Comparison of ENCODE assay signal across 14 cellular contexts in the genomic region with DNA sequence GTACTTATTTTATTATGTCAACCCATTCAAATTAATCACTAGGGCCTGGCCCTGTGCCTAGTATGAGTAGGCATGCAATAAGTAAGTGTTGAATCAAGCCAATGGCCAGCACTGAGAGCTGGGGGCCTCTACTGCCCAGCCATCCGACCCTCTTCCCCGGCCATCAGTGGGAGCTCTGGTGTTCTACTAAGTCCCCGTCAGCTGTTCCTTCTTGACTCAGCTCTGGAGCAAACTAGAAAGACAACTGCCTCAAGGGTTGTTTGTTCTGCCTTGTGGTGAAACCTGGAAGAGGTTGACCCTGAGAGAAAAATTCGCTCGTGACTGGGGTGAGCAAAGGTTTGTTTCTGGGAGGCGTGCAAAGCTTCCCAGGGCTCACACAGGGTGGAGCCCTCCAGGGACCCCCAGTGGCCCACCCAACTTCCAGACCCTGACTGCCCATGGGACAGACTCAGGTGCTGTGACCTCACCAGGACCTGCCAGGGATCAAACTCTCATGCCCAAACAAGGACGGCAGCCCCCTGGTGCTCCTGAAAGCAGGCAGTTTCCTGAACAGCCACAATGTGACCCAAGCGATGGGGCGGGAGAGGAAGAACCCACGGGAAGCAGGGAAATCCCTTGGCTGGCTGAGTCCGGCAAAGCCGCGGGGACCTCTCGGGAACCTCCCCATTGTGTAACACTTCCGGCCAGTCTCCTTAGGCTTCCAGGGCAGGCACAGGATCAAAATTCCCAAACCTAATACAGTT. TPM values are rescaled to one million over a fixed set of nuclear protein-coding genes. Genes with fewer than 3 reads are reported as not detected.
DNase-seq lines count a peak whose midpoint lies in the region; ATAC-seq and TF ChIP-seq lines count a peak whose summit lies in the region.
"Had no signal": no experiment of that assay in that cellular context is flagged by ENCODE, and none has a peak within 500 bp of the region (broad histone marks: within the 10 kb centered on the region; RNA-seq: fewer than 3 reads in every experiment).

No MANE protein-coding gene starts in this region.

- H3K9me3 ChIP-seq in PC-3 (ENCODE audit: low read length) (no peaks in the 10 kb centered on the region), lung (ENCODE audit: control insufficient read depth in 2 of 2, insufficient read depth in 1 of 2, low read length in 1 of 2) (no peaks in the 10 kb centered on the region), subcutaneous abdominal adipose tissue (ENCODE audit: control insufficient read depth in 5 of 5, low read length in 5 of 5) (no peaks in the 10 kb centered on the region)
- H3K9me3 ChIP-seq: neutrophil had no signal

- no peak for ATAC-seq in PC-3
- peak; percentile 73 for ATAC-seq in lung (ENCODE audit: insufficient read depth, low FRiP score)
- ATAC-seq in HG02623 (IDR thresholded peaks at IDR 0.05; ENCODE audit: unreplicated experiment): no peak
- ATAC-seq: K562 had no signal

- TF ChIP-seq CTCF in PC-3 (conservative IDR thresholded peaks at IDR 0.05; ENCODE audit: low read depth, low read length): no peak
- no peak for TF ChIP-seq CTCF in fibroblast of the aortic adventitia (IDR thresholded peaks at IDR 0.05; ENCODE audit: insufficient read depth, low read length)
- no peak for TF ChIP-seq CTCF in lung (IDR thresholded peaks at IDR 0.05; ENCODE audit: control extremely low read depth, extremely low read depth)

- no peaks in the 10 kb centered on the region for H4K20me1 ChIP-seq in PC-3 (ENCODE audit: low read length)

- POLR2A ChIA-PET in PC-3 (lab: Charles Lee; ENCODE audit: unreplicated experiment): no interaction called here

- H3F3A ChIP-seq in PC-3 (ENCODE audit: low read length, unreplicated experiment): no peaks in the 10 kb centered on the region

- H3K4me1 ChIP-seq in PC-3 (ENCODE audit: insufficient read depth, low read length) (peaks cover 6% of the 10 kb centered on the region), lung (ENCODE audit: control insufficient read depth in 2 of 2, insufficient read depth in 2 of 2, low read length in 2 of 2) (peaks cover 0 to 4% of the 10 kb centered on the region in 2 donors), subcutaneous abdominal adipose tissue (ENCODE audit: control insufficient read depth in 5 of 5, insufficient read depth in 5 of 5, low read length in 5 of 5) (peaks cover 4 to 23% (median 11%) of the 10 kb centered on the region in 5 donors)

- no peak overlapping the region for H3K4me3 ChIP-seq in PC-3 (ENCODE audit: low read length)
- H3K4me3 ChIP-seq in fibroblast of the aortic adventitia (ENCODE audit: low read depth, low read length): no peak overlapping the region
- H3K4me3 ChIP-seq in lung: no peak overlapping the region
- H3K4me3 ChIP-seq in subcutaneous abdominal adipose tissue (ENCODE audit: low read depth in 1 of 5, low read length in 5 of 5): peak overlapping the region in 3 of 5 donors; percentile 4 to 32 (median 32)
- H3K4me3 ChIP-seq: K562 had no signal

- CTCF ChIA-PET in PC-3 (lab: Charles Lee): interaction anchor here (0.6 kb wide), 1 partner anchor 148 kb away, joined by 3 read pairs; no protein-coding TSS in a partner anchor

- H3K9ac ChIP-seq in PC-3 (ENCODE audit: low read length): no peak overlapping the region
- peak overlapping the region in 2 of 5 donors; percentile 9 to 14 for H3K9ac ChIP-seq in subcutaneous abdominal adipose tissue (ENCODE audit: low read length in 5 of 5)

- H3K27ac ChIP-seq in PC-3 (ENCODE audit: low read length) (no peak overlapping the region), lung (ENCODE audit: low read depth in 1 of 2, low read length in 1 of 2) (peak overlapping the region; percentile 35 to 79), subcutaneous abdominal adipose tissue (ENCODE audit: low read depth, low read length) (peak overlapping the region; percentile 26)
- H3K27ac ChIP-seq: C4-2B, epithelial cell of prostate, neutrophil had no signal

- no peak overlapping the region for H2AFZ ChIP-seq in PC-3 (ENCODE audit: low read length)

- H3K4me2 ChIP-seq in PC-3 (ENCODE audit: low read length): no peak overlapping the region

- WGBS in lung, 2 donors: 41 to 67% methylated on average over 15 of the region's 15 CpGs

- H3K9me2 ChIP-seq in PC-3 (replicated peaks; ENCODE audit: low read length): no peaks in the 10 kb centered on the region

- H3K27me3 ChIP-seq in PC-3 (ENCODE audit: low read length) (peaks cover 9% of the 10 kb centered on the region), lung (ENCODE audit: control insufficient read depth, insufficient read depth) (no peaks in the 10 kb centered on the region), subcutaneous abdominal adipose tissue (ENCODE audit: control insufficient read depth in 5 of 5, insufficient read depth in 4 of 5, low read length in 5 of 5) (no peaks in the 10 kb centered on the region)
- H3K27me3 ChIP-seq: neutrophil had no signal

- no TSS peak for BruUV-seq in PC-3 (replicated peaks; lab: Mats Ljungman, UMichigan)

- H3K79me2 ChIP-seq in PC-3 (ENCODE audit: low read length): no peaks in the 10 kb centered on the region

- H3K36me3 ChIP-seq in PC-3 (ENCODE audit: low read depth, low read length): no peaks in the 10 kb centered on the region
- H3K36me3 ChIP-seq in lung (ENCODE audit: control insufficient read depth in 2 of 2, insufficient read depth in 2 of 2, low read length in 2 of 2): no peaks in the 10 kb centered on the region
- H3K36me3 ChIP-seq in subcutaneous abdominal adipose tissue (ENCODE audit: control insufficient read depth in 5 of 5, insufficient read depth in 5 of 5, low read length in 5 of 5): no peaks in the 10 kb centered on the region
- H3K36me3 ChIP-seq: neutrophil had no signal

- DNase-seq in PC-3 (peak; percentile 26), fibroblast of the aortic adventitia (ENCODE audit: low read depth) (peak; percentile 77), lung (ENCODE audit: low spot score) (peak; percentile 51), DMS 273 treated with DMSO at 0.1 percent for 48 hours (lab: John Stamatoyannopoulos, UW) (no peak), NCI-H146 (lab: John Stamatoyannopoulos, UW) (no peak), NCI-H524 treated with DMSO at 0.1 percent for 48 hours (lab: John Stamatoyannopoulos, UW) (no peak)
- DNase-seq: immature natural killer cell, NCI-H2081 had no signal

- intact Hi-C loops in PC-3 (cut with micrococcal nuclease): loop anchor here (5.0 kb wide), 1 partner anchor 242 kb away; no protein-coding TSS in a partner anchor

RNA-seq across cellular contexts. Expression of a gene that starts 50.4 kb away (rescaled TPM):
- total RNA-seq in PC-3 (2014; rRNA removed) (not detected in 2 replicates), fibroblast of the aortic adventitia (ENCODE audit: low replicate concordance) (not detected in 2 replicates), lung (not detected)
- polyA plus RNA-seq in lung: not detected
- total RNA-seq: K562 had no signal
- polyA plus RNA-seq: immature natural killer cell, K562 had no signal

Comparison
In these comparisons a context has a peak if more than half of its experiments do, and no peak if none do; other contexts are left out.
1. DNase-seq: peak in PC-3 (single experiment), fibroblast of the aortic adventitia (single experiment) and lung (single experiment); none in DMS 273 treated with DMSO at 0.1 percent for 48 hours (single experiment), NCI-H146 (single experiment) and NCI-H524 treated with DMSO at 0.1 percent for 48 hours (single experiment).
2. H3K4me3 ChIP-seq: peak in subcutaneous abdominal adipose tissue (3 of 5); none in PC-3 (single experiment), fibroblast of the aortic adventitia (single experiment) and lung (single experiment).